In the genomic region with DNA sequence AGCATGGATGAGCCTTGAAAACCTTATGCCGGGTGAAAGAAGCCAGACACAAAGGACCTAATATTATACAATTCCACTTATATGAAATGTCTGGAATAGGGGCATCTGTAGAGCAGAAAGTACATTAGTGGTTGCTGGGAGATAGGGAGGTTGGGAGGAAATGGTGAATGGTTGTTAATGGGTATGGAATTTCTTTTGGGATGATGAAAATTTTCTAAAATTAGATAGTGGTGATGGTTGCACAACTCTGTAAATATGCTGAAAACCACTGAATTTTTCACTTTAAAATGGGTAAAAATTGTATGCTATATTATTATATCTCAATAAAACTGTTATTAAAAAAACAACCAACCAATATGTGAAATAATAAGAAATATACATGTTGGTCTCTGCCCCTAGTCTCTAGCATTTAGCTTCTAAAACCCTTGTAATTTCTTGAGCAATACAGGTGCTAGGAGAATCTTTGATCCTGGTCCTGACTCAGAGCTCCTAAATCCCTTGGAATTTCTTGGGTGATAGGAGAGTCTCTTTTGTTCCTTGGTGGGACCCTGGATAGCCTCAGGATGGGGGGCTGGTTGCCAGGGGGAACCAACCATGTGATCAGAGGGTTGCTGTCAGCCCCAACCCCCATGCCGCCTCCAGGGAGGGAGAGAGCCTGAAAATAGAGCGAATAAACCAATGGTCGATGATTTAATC, we compare ENCODE assay signal across 14 cellular contexts.
DNase-seq lines count a peak whose midpoint lies in the region; ATAC-seq and TF ChIP-seq lines count a peak whose summit lies in the region.
"Had no signal": no experiment of that assay in that cellular context is flagged by ENCODE, and none has a peak within 500 bp of the region (broad histone marks: within the 10 kb centered on the region; RNA-seq: fewer than 3 reads in every experiment).

No MANE protein-coding gene starts in this region.

- TF ChIP-seq POLR2A in gastroesophageal sphincter (IDR thresholded peaks at IDR 0.05): no peak
- no peak for TF ChIP-seq POLR2A in right lobe of liver (IDR thresholded peaks at IDR 0.05)

- no peak for TF ChIP-seq EP300 in gastroesophageal sphincter (IDR thresholded peaks at IDR 0.05)

- H3K27ac ChIP-seq in gastroesophageal sphincter (no peak overlapping the region), right lobe of liver (no peak overlapping the region)
- H3K27ac ChIP-seq: colonic mucosa, neutrophil had no signal

- TF ChIP-seq CTCF in gastroesophageal sphincter (IDR thresholded peaks at IDR 0.05) (no peak), right lobe of liver (IDR thresholded peaks at IDR 0.05) (no peak)

- ATAC-seq in gastroesophageal sphincter: no peak
- ATAC-seq in right lobe of liver: no peak
- ATAC-seq in GM19324 (IDR thresholded peaks at IDR 0.05; ENCODE audit: low FRiP score, unreplicated experiment): no peak

- no peak overlapping the region for H3K4me3 ChIP-seq in gastroesophageal sphincter
- no peak overlapping the region for H3K4me3 ChIP-seq in right lobe of liver
- H3K4me3 ChIP-seq: colonic mucosa had no signal

- peaks cover 0 to 32% (median 6%) of the 10 kb centered on the region in 3 donors for H3K4me1 ChIP-seq in gastroesophageal sphincter
- no peaks in the 10 kb centered on the region for H3K4me1 ChIP-seq in right lobe of liver

- H3K4me3 Mint-ChIP-seq in activated naive CD4-positive, alpha-beta T cell treated with anti-CD3 and anti-CD28 coated beads, Interleukin-2, amount 10 ng/mL, durations not matched to agents 7 days and 5 days: no peak overlapping the region
- H3K4me3 Mint-ChIP-seq: type B pancreatic cell had no signal

- peaks cover 42% of the 10 kb centered on the region for H3K4me1 Mint-ChIP-seq in activated naive CD4-positive, alpha-beta T cell treated with anti-CD3 and anti-CD28 coated beads, Interleukin-2, amount 10 ng/mL, durations not matched to agents 7 days and 5 days

- H3K36me3 Mint-ChIP-seq in activated naive CD4-positive, alpha-beta T cell treated with anti-CD3 and anti-CD28 coated beads, Interleukin-2, amount 10 ng/mL, durations not matched to agents 7 days and 5 days: peaks cover 48% of the 10 kb centered on the region

- peak overlapping the region; percentile 50 for H3K27ac Mint-ChIP-seq in activated naive CD4-positive, alpha-beta T cell treated with anti-CD3 and anti-CD28 coated beads, Interleukin-2, amount 10 ng/mL, durations not matched to agents 7 days and 5 days
- H3K27ac Mint-ChIP-seq: type B pancreatic cell had no signal

- H3K27me3 ChIP-seq in gastroesophageal sphincter (no peaks in the 10 kb centered on the region), right lobe of liver (no peaks in the 10 kb centered on the region)
- H3K27me3 ChIP-seq: colonic mucosa, neutrophil had no signal

- no peaks in the 10 kb centered on the region for H3K9me3 Mint-ChIP-seq in activated naive CD4-positive, alpha-beta T cell treated with anti-CD3 and anti-CD28 coated beads, Interleukin-2, amount 10 ng/mL, durations not matched to agents 7 days and 5 days
- H3K9me3 Mint-ChIP-seq: type B pancreatic cell had no signal

- H3K27me3 Mint-ChIP-seq in activated naive CD4-positive, alpha-beta T cell treated with anti-CD3 and anti-CD28 coated beads, Interleukin-2, amount 10 ng/mL, durations not matched to agents 7 days and 5 days: no peaks in the 10 kb centered on the region
- H3K27me3 Mint-ChIP-seq: type B pancreatic cell had no signal

- WGBS in gastroesophageal sphincter (ENCODE audit: low coverage in 1 of 2), 2 donors: 82 to 100% methylated on average over 1 to 3 of the region's 4 CpGs
- 89% methylated on average over 3 of the region's 4 CpGs for WGBS in right lobe of liver (ENCODE audit: insufficient coverage, low coverage, low lambda C conversion rate, missing lambda C conversion rate)

- H3K36me3 ChIP-seq in gastroesophageal sphincter (peaks cover 0 to 16% of the 10 kb centered on the region in 2 donors), right lobe of liver (no peaks in the 10 kb centered on the region)
- H3K36me3 ChIP-seq: colonic mucosa, neutrophil had no signal

- H3K9me3 ChIP-seq in gastroesophageal sphincter: no peaks in the 10 kb centered on the region
- H3K9me3 ChIP-seq in right lobe of liver: no peaks in the 10 kb centered on the region
- H3K9me3 ChIP-seq: colonic mucosa, neutrophil had no signal

- DNase-seq in activated naive CD4-positive, alpha-beta T cell treated with anti-CD3 and anti-CD28 coated beads, Interleukin-2, amount 10 ng/mL, durations not matched to agents 7 days and 5 days: no peak
- DNase-seq in activated naive CD4-positive, alpha-beta T cell treated with anti-CD3 and anti-CD28 coated beads, Interleukin-2, amount 50 U/mL, for 16 hours: no peak
- DNase-seq in amniotic stem cell (lab: John Stamatoyannopoulos, UW) (peak; percentile 41), glomerular visceral epithelial cell (ENCODE audit: extremely low spot score) (peak; percentile 45), posterior cingulate gyrus (no peak), right lobe of liver (no peak)
- DNase-seq: activated naive CD4-positive, alpha-beta T cell treated with Interleukin-2 at 50 U/mL for 16 hours; colonic mucosa; NCI-H345; OCI-M1 had no signal

- CTCF ChIA-PET in activated naive CD4-positive, alpha-beta T cell treated with anti-CD3 and anti-CD28 coated beads, Interleukin-2, amount 10 ng/mL, durations not matched to agents 7 days and 5 days (lab: Charles Lee): interaction anchor here (0.7 to 1.4 kb wide), 3 partner anchors 38 to 40 kb away, joined by 3 read pairs; no protein-coding TSS in a partner anchor

- intact Hi-C loops in posterior cingulate gyrus (cut with DNase I): no loop called here
- intact Hi-C loops in right lobe of liver (cut with DNase I): no loop called here

Comparison
In these comparisons a context has a peak if more than half of its experiments do, and no peak if none do; other contexts are left out.
1. DNase-seq: peak in amniotic stem cell (single experiment) and glomerular visceral epithelial cell (single experiment); none in activated naive CD4-positive, alpha-beta T cell treated with anti-CD3 and anti-CD28 coated beads, Interleukin-2, amount 10 ng/mL, durations not matched to agents 7 days and 5 days (single experiment), activated naive CD4-positive, alpha-beta T cell treated with anti-CD3 and anti-CD28 coated beads, Interleukin-2, amount 50 U/mL, for 16 hours (single experiment), posterior cingulate gyrus (0 of 10) and right lobe of liver (0 of 3).